15 cellular contexts compared by ENCODE assay signal in the genomic region with DNA sequence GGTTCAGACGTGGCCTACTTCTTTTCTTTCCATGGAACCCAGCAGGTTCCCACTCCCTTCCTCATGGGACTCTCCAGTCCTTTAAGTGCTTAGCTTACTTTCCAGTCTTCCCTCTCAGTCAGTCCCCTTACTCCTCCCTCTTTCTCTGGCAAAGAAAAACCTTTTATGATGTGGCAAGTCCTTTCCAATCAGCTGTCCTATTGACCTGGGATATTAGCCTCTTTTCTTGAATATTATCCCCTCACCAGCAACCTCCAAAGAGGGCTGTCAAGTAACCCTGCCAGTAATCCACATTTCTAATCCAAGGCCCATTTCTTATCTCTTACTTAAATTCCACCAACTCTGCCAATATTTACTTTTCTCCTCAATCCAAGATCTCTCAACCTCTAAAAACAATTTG.
"Had no signal": no experiment of that assay in that cellular context is flagged by ENCODE, and none has a peak within 500 bp of the region (broad histone marks: within the 10 kb centered on the region; RNA-seq: fewer than 3 reads in every experiment).

No MANE protein-coding gene starts in this region.

- H3K27me3 ChIP-seq: brain microvascular endothelial cell, neural progenitor cell, pancreas had no signal

- H3K4me1 ChIP-seq: neural progenitor cell had no signal

- H2AFZ ChIP-seq: neural progenitor cell had no signal

- H3K4me2 ChIP-seq: neural progenitor cell had no signal

- H3K9me3 ChIP-seq: pancreas had no signal

- H3K27ac ChIP-seq: brain microvascular endothelial cell, neural progenitor cell, skin epidermis had no signal

- DNase-seq: activated effector memory CD4-positive, alpha-beta T cell treated with Interleukin-2 at 50 U/mL for 16 hours; activated T-cell treated with anti-CD3 and anti-CD28 coated beads, Interleukin-2, amount 50 U/mL, for 24 hours; amniotic stem cell; brain microvascular endothelial cell; cerebellar nuclear complex; mesenchymal stem cell; substantia nigra; T-helper 2 cell had no signal

- H3K4me3 ChIP-seq: neural progenitor cell, pancreas, skin epidermis had no signal

- FAIRE-seq: endometrium, pancreas, TTC549 had no signal

- H3K36me3 ChIP-seq: brain microvascular endothelial cell, neural progenitor cell, pancreas had no signal

- ATAC-seq: activated CD4-positive, CD25-positive, alpha-beta regulatory T cell treated with anti-CD3 and anti-CD28 coated beads, Interleukin-2, amount 50 U/mL, for 24 hours; esophagus mucosa had no signal

- H3K9ac ChIP-seq: neural progenitor cell had no signal
